ENCODE assay signal across 20 cellular contexts in the genomic region with DNA sequence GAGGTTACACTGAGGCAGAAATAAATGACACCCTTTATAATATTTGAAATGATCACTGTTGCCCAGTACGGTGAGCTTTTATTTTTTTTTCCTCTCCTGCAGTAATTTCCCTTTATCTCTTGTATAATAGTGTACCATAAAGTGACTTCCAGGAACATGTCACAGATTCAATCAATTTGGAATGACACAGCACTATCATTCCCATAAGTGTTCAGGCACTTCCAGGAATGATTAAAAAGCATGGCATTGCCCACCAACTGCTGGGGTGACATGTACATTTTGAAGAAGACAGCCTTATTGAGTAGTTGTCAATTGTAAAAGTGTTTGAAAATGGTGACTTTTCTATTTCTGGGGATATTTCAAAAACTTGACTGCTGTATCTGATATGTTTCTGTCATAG.
"Had no signal": no experiment of that assay in that cellular context is flagged by ENCODE, and none has a peak within 500 bp of the region (broad histone marks: within the 10 kb centered on the region; RNA-seq: fewer than 3 reads in every experiment).

No MANE protein-coding gene starts in this region.

- H3K9ac ChIP-seq: SK-N-SH had no signal

- H3K27ac ChIP-seq: RWPE1 had no signal

- H3K9me3 ChIP-seq: SK-N-SH had no signal

- DNase-seq: Kasumi-1, KG1, MM.1S, NCI-H1092 treated with DMSO at 0.1 percent for 48 hours, NCI-H1436, NCI-H187, NCI-H2029, NCI-H2081 treated with DMSO at 0.1 percent for 48 hours, NCI-H2171, NCI-H226, NCI-H446, NCI-H510A, NCI-H524 treated with DMSO at 0.1 percent for 48 hours, NCI-H69, NCI-H774, PC-3, SHP77, SK-N-SH had no signal

- H3K4me2 ChIP-seq: SK-N-SH had no signal

- ATAC-seq: Panc1, PC-3 had no signal
